In genomic region chr5:33240552-33240951, GRCh38 we compare ENCODE assay signal across 19 cellular contexts.
"Had no signal": no experiment of that assay in that cellular context is flagged by ENCODE, and none has a peak within 500 bp of the region (broad histone marks: within the 10 kb centered on the region; RNA-seq: fewer than 3 reads in every experiment).

No MANE protein-coding gene starts in this region.

- H3K4me2 ChIP-seq: neural progenitor cell had no signal

- H3K27me3 ChIP-seq: neural progenitor cell, ovary, suprapubic skin had no signal

- H3K27ac ChIP-seq: lower lobe of right lung, neural progenitor cell, ovary, suprapubic skin had no signal

- H3K36me3 ChIP-seq: lower lobe of right lung, neural progenitor cell, ovary, suprapubic skin had no signal

- H3K36me3 Mint-ChIP-seq: activated naive CD8-positive, alpha-beta T cell treated with anti-CD3 and anti-CD28 coated beads, Interleukin-2, amount 10 ng/mL, durations not matched to agents 7 days and 5 days; mesothelial cell of epicardium; neural progenitor cell; T-cell had no signal

- DNase-seq: activated CD4-positive, alpha-beta T cell treated with anti-CD3 and anti-CD28 coated beads, Interleukin-2, amount 10 ng/mL, durations not matched to agents 7 days and 5 days; activated CD8-positive, alpha-beta memory T cell treated with anti-CD3 and anti-CD28 coated beads for 24 hours; activated naive CD4-positive, alpha-beta T cell; activated naive CD8-positive, alpha-beta T cell treated with anti-CD3 and anti-CD28 coated beads, Interleukin-2, amount 10 ng/mL, durations not matched to agents 7 days and 5 days; dermis blood vessel endothelial cell; effector memory CD8-positive, alpha-beta T cell; hypothalamus; kidney glomerular epithelial cell; lower lobe of right lung; ovary; T-cell; T-helper 9 cell; trophoblast cell had no signal

- H3K4me1 Mint-ChIP-seq: neural progenitor cell had no signal

- H2AFZ ChIP-seq: neural progenitor cell had no signal

- H3K4me1 ChIP-seq: lower lobe of right lung, neural progenitor cell, suprapubic skin had no signal

- H3K27me3 Mint-ChIP-seq: effector memory CD8-positive, alpha-beta T cell; stimulated activated naive CD8-positive, alpha-beta T cell treated with anti-CD3 and anti-CD28 coated beads, Interleukin-15, Interleukin-2, amounts not matched to agents 100 ng/mL and 50 ng/mL, for 24 hours had no signal

- H3K4me3 ChIP-seq: lower lobe of right lung, neural progenitor cell, ovary, skin epidermis, suprapubic skin had no signal

- H3K9me3 ChIP-seq: lower lobe of right lung, ovary, suprapubic skin had no signal

- ATAC-seq: effector memory CD8-positive, alpha-beta T cell; esophagus mucosa; lower lobe of right lung; T-cell had no signal

- H3K4me3 Mint-ChIP-seq: activated CD4-positive, alpha-beta T cell treated with anti-CD3 and anti-CD28 coated beads, Interleukin-2, amount 10 ng/mL, durations not matched to agents 7 days and 5 days; activated naive CD8-positive, alpha-beta T cell treated with anti-CD3 and anti-CD28 coated beads, Interleukin-2, amount 10 ng/mL, durations not matched to agents 7 days and 5 days; effector memory CD8-positive, alpha-beta T cell; mesothelial cell of epicardium; neural progenitor cell; stimulated activated naive CD8-positive, alpha-beta T cell treated with anti-CD3 and anti-CD28 coated beads, Interleukin-15, Interleukin-2, amounts not matched to agents 100 ng/mL and 50 ng/mL, for 24 hours; T-cell had no signal

- H3K27ac Mint-ChIP-seq: activated CD4-positive, alpha-beta T cell treated with anti-CD3 and anti-CD28 coated beads, Interleukin-2, amount 10 ng/mL, durations not matched to agents 7 days and 5 days; effector memory CD8-positive, alpha-beta T cell; mesothelial cell of epicardium; neural progenitor cell; stimulated activated naive CD8-positive, alpha-beta T cell treated with anti-CD3 and anti-CD28 coated beads, Interleukin-15, Interleukin-2, amounts not matched to agents 100 ng/mL and 50 ng/mL, for 24 hours; T-cell had no signal

- H3K9me3 Mint-ChIP-seq: activated CD4-positive, alpha-beta T cell treated with anti-CD3 and anti-CD28 coated beads, Interleukin-2, amount 10 ng/mL, durations not matched to agents 7 days and 5 days; mesothelial cell of epicardium; neural progenitor cell; stimulated activated naive CD8-positive, alpha-beta T cell treated with anti-CD3 and anti-CD28 coated beads, Interleukin-15, Interleukin-2, amounts not matched to agents 100 ng/mL and 50 ng/mL, for 24 hours; T-cell had no signal

- H3K9ac ChIP-seq: neural progenitor cell had no signal
